In genomic region chr9:89734561-89734960, GRCh38 we compare ENCODE assay signal across 15 cellular contexts.
DNase-seq lines count a peak whose midpoint lies in the region; FAIRE-seq and TF ChIP-seq lines count a peak whose summit lies in the region.
"Had no signal": no experiment of that assay in that cellular context is flagged by ENCODE, and none has a peak within 500 bp of the region (broad histone marks: within the 10 kb centered on the region; RNA-seq: fewer than 3 reads in every experiment).

No MANE protein-coding gene starts in this region.

- H3K56ac ChIP-seq in H1 (replicated peaks; ENCODE audit: insufficient read length, low read depth, low read length), result no peak overlapping the region

- no peak for TF ChIP-seq EP300 in H1 (IDR thresholded peaks at IDR 0.05; ENCODE audit: borderline replicate concordance in 1 of 2, low read depth in 2 of 2, low read length in 2 of 2)

- no peak overlapping the region for H2BK5ac ChIP-seq in H1 (ENCODE audit: low read depth, low read length)

- H2AFZ ChIP-seq in H1 (ENCODE audit: low read length), result no peak overlapping the region

- H3K18ac ChIP-seq in H1 (ENCODE audit: extremely low read depth, low read length), result no peak overlapping the region

- no peak overlapping the region for H4K5ac ChIP-seq in H1 (ENCODE audit: insufficient read length, low read depth, low read length)

- H3K27ac ChIP-seq in H1 (ENCODE audit: low read depth, low read length) (no peak overlapping the region), neutrophil (peak overlapping the region; percentile 63)

- no peak overlapping the region for H3K23ac ChIP-seq in H1 (ENCODE audit: insufficient read length)

- 0 out of 2 replicates have a peak overlapping the region, but pooled peaks have one; percentile 50 for H2BK12ac ChIP-seq in H1 (ENCODE audit: low read depth, low read length)

- no peak overlapping the region for H2AK5ac ChIP-seq in H1 (ENCODE audit: low read depth, low read length)

- TF ChIP-seq CTCF in H1 (IDR thresholded peaks at IDR 0.05; ENCODE audit: control extremely low read depth in 1 of 3, insufficient read depth in 1 of 3, low read depth in 1 of 3, low read length in 3 of 3), result no peak
- no peak for TF ChIP-seq CTCF in neutrophil (IDR thresholded peaks at IDR 0.05)

- POLR2A ChIA-PET in H1 (lab: Charles Lee; ENCODE audit: partially characterized antibody), result no interaction called here

- H4K91ac ChIP-seq in H1 (replicated peaks; ENCODE audit: insufficient read length, low read length), result no peak overlapping the region

- H2BK15ac ChIP-seq in H1 (ENCODE audit: low read length), result no peak overlapping the region

- H3K4me2 ChIP-seq in H1 (ENCODE audit: insufficient read depth in 1 of 2, low read depth in 2 of 2, low read length in 2 of 2), result no peak overlapping the region

- no peak overlapping the region for H2BK20ac ChIP-seq in H1 (ENCODE audit: low read length)

- peaks cover 3% of the 10 kb centered on the region for H3K79me1 ChIP-seq in H1 (ENCODE audit: low read depth, low read length)

- H3K36me3 ChIP-seq in H1 (ENCODE audit: control insufficient read depth in 2 of 4, insufficient read depth in 4 of 4, low read length in 3 of 4), result no peaks in the 10 kb centered on the region; a peak in 1 of 8 replicates
- H3K36me3 ChIP-seq in neutrophil, result no peaks in the 10 kb centered on the region
- H3K36me3 ChIP-seq: HAP-1 had no signal

- H3K4me1 ChIP-seq in H1 (replicated peaks in 1 of 4; ENCODE audit: control insufficient read depth in 3 of 4, insufficient read depth in 4 of 4, low read length in 3 of 4), result peaks cover 0 to 4% (median 0%) of the 10 kb centered on the region in 4 experiments; a peak in 5 of 7 replicates
- peaks cover 41 to 47% of the 10 kb centered on the region in 2 experiments for H3K4me1 ChIP-seq in neutrophil (ENCODE audit: control insufficient read depth in 1 of 2, insufficient read depth in 1 of 2, low read depth in 1 of 2, low read length in 1 of 2)

- H3K14ac ChIP-seq in H1 (ENCODE audit: insufficient read length), result no peak overlapping the region

- H3K27me3 ChIP-seq in H1 (replicated peaks in 1 of 4; ENCODE audit: control insufficient read depth in 3 of 4, extremely low read depth in 1 of 4, insufficient read depth in 3 of 4, low read length in 3 of 4), result 0 out of 7 replicates have a peak, but pooled peaks cover 0 to 3% (median 0%) of the 10 kb centered on the region in 4 experiments
- no peaks in the 10 kb centered on the region for H3K27me3 ChIP-seq in neutrophil

- no peaks in the 10 kb centered on the region for H3K79me2 ChIP-seq in H1 (ENCODE audit: control insufficient read depth in 1 of 2, insufficient read depth in 2 of 2, low read length in 2 of 2)

- no peak overlapping the region for H3K4me3 ChIP-seq in H1 (ENCODE audit: extremely low read depth in 1 of 4, insufficient read depth in 2 of 4, low read depth in 3 of 4, low read length in 4 of 4)
- H3K4me3 ChIP-seq in neutrophil (ENCODE audit: low read depth in 1 of 2, low read length in 1 of 2), result peak overlapping the region in 1 of 2 experiments; percentile 24
- H3K4me3 ChIP-seq: HAP-1 had no signal

- TF ChIP-seq POLR2A in H1 (IDR thresholded peaks at IDR 0.05; ENCODE audit: control extremely low read depth in 1 of 2, low read depth in 2 of 2, low read length in 2 of 2), result no peak

- no peak overlapping the region for H2BK120ac ChIP-seq in H1 (replicated peaks; ENCODE audit: low read depth, low read length)

- FAIRE-seq in H1 (lab: Jason Lieb, UNC), result no peak

- peaks cover 8% of the 10 kb centered on the region; the same call in 1 of the 2 replicates for H3K23me2 ChIP-seq in H1 (ENCODE audit: low read depth, low read length)

- in situ Hi-C loops in G401 (cut with HindIII; ENCODE audit: low sequenced_read_pairs), result no loop called here

- no peak overlapping the region for H4K8ac ChIP-seq in H1 (ENCODE audit: extremely low read depth, insufficient read depth, low read length)

- DNase-seq in NCI-H2196 (lab: John Stamatoyannopoulos, UW; ENCODE audit: unreplicated experiment), result peak; percentile 22
- DNase-seq in NCI-H2196 treated with DMSO at 0.1 percent for 48 hours (lab: John Stamatoyannopoulos, UW; ENCODE audit: unreplicated experiment), result no peak
- peak; percentile 55 for DNase-seq in CD1c-positive myeloid dendritic cell (ENCODE audit: extremely low spot score)
- DNase-seq in H1 (ENCODE audit: low read depth in 1 of 2, low spot score in 2 of 2), result no peak
- no peak for DNase-seq in NCI-H748 (lab: John Stamatoyannopoulos, UW; ENCODE audit: unreplicated experiment)
- no peak for DNase-seq in SIG-M5 (lab: John Stamatoyannopoulos, UW)
- DNase-seq in G401 (ENCODE audit: low spot score), result no peak
- DNase-seq: 8988T, COR-L47, DMS79, NCI-H187, NCI-H446, NCI-H69 had no signal

- H3K4ac ChIP-seq in H1 (replicated peaks; ENCODE audit: insufficient read length, low read depth, low read length), result no peak overlapping the region

- WGBS in H1 (ENCODE audit: extremely low coverage in 1 of 2, insufficient coverage in 1 of 2, insufficient read length in 1 of 2, insufficient replicate concordance in 2 of 2, low coverage in 1 of 2, low lambda C conversion rate in 2 of 2, missing lambda C conversion rate in 1 of 2), 2 experiments, result 91% methylated on average over 9 of the region's 9 CpGs; no CpG with 5 or more reads in 1 of the 2 experiments

- H3K9ac ChIP-seq in H1 (replicated peaks in 1 of 4; ENCODE audit: extremely low read depth in 1 of 4, low read depth in 3 of 4, low read length in 3 of 4), result no peak overlapping the region

- H3K9me3 ChIP-seq in H1 (ENCODE audit: insufficient read depth in 2 of 2, low read depth in 1 of 2, low read length in 1 of 2), result no peaks in the 10 kb centered on the region
- no peaks in the 10 kb centered on the region for H3K9me3 ChIP-seq in neutrophil
- H3K9me3 ChIP-seq: HAP-1 had no signal

- H4K20me1 ChIP-seq in H1 (replicated peaks in 1 of 2; ENCODE audit: control insufficient read depth in 1 of 2, insufficient read depth in 2 of 2, low read length in 2 of 2), result peaks cover 0 to 7% of the 10 kb centered on the region in 2 experiments

- CTCF ChIA-PET in H1 (lab: Charles Lee; ENCODE audit: partially characterized antibody), result interaction anchor here (0.7 to 1.4 kb wide), 3 partner anchors 16 to 132 kb away, joined by 3 to 5 read pairs (median 4); no protein-coding TSS in a partner anchor

- TF ChIP-seq RAD21 in H1 (IDR thresholded peaks at IDR 0.05 in 1 of 2, conservative IDR thresholded peaks at IDR 0.05 in 1 of 2; ENCODE audit: low read depth in 2 of 2, low read length in 2 of 2), result no peak

TF ChIP-seq in H1, 55 proteins besides CTCF, POLR2A, EP300 and RAD21:
- TF ChIP-seq KDM1A (IDR thresholded peaks at IDR 0.05; ENCODE audit: borderline replicate concordance, low read length), result no peak

Comparison
In these comparisons a context has a peak if more than half of its experiments do, and no peak if none do; other contexts are left out.
1. DNase-seq: peak in NCI-H2196 (single experiment) and CD1c-positive myeloid dendritic cell (single experiment); none in NCI-H2196 treated with DMSO at 0.1 percent for 48 hours (single experiment), H1 (0 of 2), NCI-H748 (single experiment), SIG-M5 (single experiment) and G401 (single experiment).